Comparison of ENCODE assay signal across 23 cellular contexts in the genomic region with DNA sequence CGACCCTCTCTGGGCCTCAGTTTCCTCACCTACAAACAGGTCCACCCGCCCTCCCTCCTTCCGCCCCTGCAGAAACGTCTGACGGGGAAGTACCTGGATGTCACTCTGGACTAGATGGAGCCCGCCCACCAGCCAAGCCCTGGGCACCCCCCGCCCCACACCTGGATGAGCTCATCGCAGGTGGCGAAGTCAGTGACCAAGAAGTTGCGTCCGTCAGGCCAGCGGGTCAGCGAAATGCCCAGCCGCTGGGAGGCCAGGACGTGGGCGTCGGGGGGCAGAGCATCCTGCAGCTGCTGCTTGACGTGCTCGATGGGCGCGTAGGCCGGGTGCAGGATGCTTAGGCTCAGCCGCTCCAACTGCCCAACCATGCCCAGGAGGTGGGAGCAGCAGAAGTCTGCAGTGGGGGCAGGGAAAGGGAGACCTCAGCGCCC. TPM values are rescaled to one million over a fixed set of nuclear protein-coding genes. Genes with fewer than 3 reads are reported as not detected.
DNase-seq lines count a peak whose midpoint lies in the region; ATAC-seq, FAIRE-seq and TF ChIP-seq lines count a peak whose summit lies in the region.
"Had no signal": no experiment of that assay in that cellular context is flagged by ENCODE, and none has a peak within 500 bp of the region (broad histone marks: within the 10 kb centered on the region; RNA-seq: fewer than 3 reads in every experiment).

No MANE protein-coding gene starts in this region.

- no peak overlapping the region for H3K27ac ChIP-seq in Panc1 (ENCODE audit: low read length)
- no peak overlapping the region for H3K27ac ChIP-seq in kidney (ENCODE audit: low read depth in 2 of 2, low read length in 2 of 2)
- H3K27ac ChIP-seq in suprapubic skin = no peak overlapping the region
- H3K27ac ChIP-seq in transverse colon = no peak overlapping the region
- H3K27ac ChIP-seq: cardiac muscle cell, neutrophil, SJCRH30 had no signal

- H3K4me1 ChIP-seq in Panc1 (ENCODE audit: control insufficient read depth, insufficient read depth, low read length) (no peaks in the 10 kb centered on the region), kidney (ENCODE audit: control insufficient read depth in 1 of 2, insufficient read depth in 1 of 2, low read depth in 1 of 2, low read length in 2 of 2) (peaks cover 0 to 2% of the 10 kb centered on the region in 2 donors), suprapubic skin (peaks cover 12% of the 10 kb centered on the region), transverse colon (peaks cover 0 to 8% (median 0%) of the 10 kb centered on the region in 4 donors)
- H3K4me1 ChIP-seq: SJCRH30 had no signal

- WGBS in suprapubic skin = 22% methylated on average over 9 of the region's 24 CpGs
- WGBS in transverse colon (ENCODE audit: low coverage in 1 of 2), 2 donors = 12% methylated on average over 14 of the region's 24 CpGs; no CpG with 5 or more reads in 1 of the 2 donors

- H3K9ac ChIP-seq in kidney (ENCODE audit: low read length in 2 of 2) = no peak overlapping the region

- H3K27me3 ChIP-seq in Panc1 (ENCODE audit: control insufficient read depth, insufficient read depth, low read length) (no peaks in the 10 kb centered on the region; the same call in 1 of the 2 replicates), suprapubic skin (peaks cover 80% of the 10 kb centered on the region), transverse colon (peaks cover 64% of the 10 kb centered on the region)

- no TSS peak for BruUV-seq in Panc1 (replicated peaks; lab: Mats Ljungman, UMichigan)

- TF ChIP-seq CTCF in Panc1 (IDR thresholded peaks at IDR 0.05) (no peak), kidney (IDR thresholded peaks at IDR 0.05; ENCODE audit: borderline replicate concordance, extremely low read depth, insufficient read depth) (no peak), suprapubic skin (IDR thresholded peaks at IDR 0.05) (no peak), transverse colon (IDR thresholded peaks at IDR 0.05) (no peak)

- no peak for TF ChIP-seq POLR2A in suprapubic skin (IDR thresholded peaks at IDR 0.05)
- TF ChIP-seq POLR2A in transverse colon (IDR thresholded peaks at IDR 0.05) = no peak

- TF ChIP-seq EP300 in suprapubic skin (IDR thresholded peaks at IDR 0.05) (no peak), transverse colon (IDR thresholded peaks at IDR 0.05; ENCODE audit: low read depth) (no peak)

- intact Hi-C loops in Panc1 (cut with micrococcal nuclease; ENCODE audit: unreplicated experiment) = no loop called here
- intact Hi-C loops in kidney (cut with DNase I) = no loop called here
- intact Hi-C loops in transverse colon (cut with DNase I; ENCODE audit: low total_unique reads) = no loop called here

- POLR2A ChIA-PET in Panc1 (lab: Charles Lee) = no interaction called here

- no peaks in the 10 kb centered on the region for H3K36me3 ChIP-seq in Panc1 (ENCODE audit: control insufficient read depth, insufficient read depth, low read length)
- no peaks in the 10 kb centered on the region for H3K36me3 ChIP-seq in kidney (ENCODE audit: control insufficient read depth in 1 of 2, insufficient read depth in 2 of 2, low read length in 2 of 2)
- no peaks in the 10 kb centered on the region for H3K36me3 ChIP-seq in suprapubic skin
- H3K36me3 ChIP-seq in transverse colon = no peaks in the 10 kb centered on the region
- H3K36me3 ChIP-seq: cardiac muscle cell, neutrophil, SJCRH30 had no signal

- in situ Hi-C loops in Panc1 (cut with HindIII; ENCODE audit: low pct_unique_long_range_greater_than_20kb, low sequenced_read_pairs) (no loop called here), transverse colon (cut with MboI; ENCODE audit: low pct_ligation_motif_present in 1 of 4, low pct_unique_long_range_greater_than_20kb in 1 of 4, low sequenced_read_pairs in 3 of 4) (no loop called here)

- DNase-seq in activated naive CD4-positive, alpha-beta T cell treated with anti-CD3 and anti-CD28 coated beads, Interleukin-2, amount 50 U/mL, for 16 hours = peak; percentile 3
- no peak for DNase-seq in activated naive CD4-positive, alpha-beta T cell treated with Interleukin-2 at 50 U/mL for 16 hours
- DNase-seq in Panc1 (ENCODE audit: low read depth, low spot score) (no peak), kidney (peak; percentile 64), suprapubic skin (ENCODE audit: low spot score in 2 of 2) (no peak), transverse colon (no peak), UCSD-AML1 (lab: John Stamatoyannopoulos, UW; ENCODE audit: unreplicated experiment) (no peak), DMS114 treated with DMSO at 0.1 percent for 48 hours (lab: John Stamatoyannopoulos, UW; ENCODE audit: unreplicated experiment) (no peak)
- DNase-seq: ACHN; activated T-cell treated with anti-CD3 and anti-CD28 coated beads, Interleukin-2, amount 50 U/mL, for 1 hour; CD4-positive, alpha-beta memory T cell; effector CD8-positive, alpha-beta T cell; HFFc6; KBM-7; NCI-H1105 treated with DMSO at 0.1 percent for 48 hours; NCI-H2227 treated with DMSO at 0.1 percent for 48 hours; right cardiac atrium; SJCRH30; T-helper 9 cell; trophoblast cell had no signal

- H3K9me3 ChIP-seq in Panc1 (ENCODE audit: control insufficient read depth, insufficient read depth, low read depth, low read length) = no peaks in the 10 kb centered on the region
- H3K9me3 ChIP-seq in kidney (ENCODE audit: control insufficient read depth in 1 of 2, low read length in 2 of 2) = no peaks in the 10 kb centered on the region
- H3K9me3 ChIP-seq in suprapubic skin = no peaks in the 10 kb centered on the region
- H3K9me3 ChIP-seq in transverse colon = no peaks in the 10 kb centered on the region
- H3K9me3 ChIP-seq: neutrophil, SJCRH30 had no signal

- H3K4me3 ChIP-seq in Panc1 (ENCODE audit: low read depth in 2 of 2, low read length in 2 of 2) (no peak overlapping the region), kidney (ENCODE audit: low read length in 2 of 2) (no peak overlapping the region), suprapubic skin (peak overlapping the region; percentile 9), transverse colon (no peak overlapping the region)
- H3K4me3 ChIP-seq: GM12878, SJCRH30 had no signal

- CTCF ChIA-PET in Panc1 (lab: Charles Lee) = no interaction called here

- 0 out of 2 replicates have a peak, but pooled peaks have one; percentile 22 for ATAC-seq in Panc1
- ATAC-seq: GM12878, right cardiac atrium had no signal

- FAIRE-seq in kidney (lab: Jason Lieb, UNC) = no peak
- FAIRE-seq: GM12878 had no signal

RNA-seq across cellular contexts. Expression of gene PNPLA5, which starts 0.9 kb away (rescaled TPM):
- total RNA-seq in Panc1 (2021; ENCODE audit: unreplicated experiment) (not detected), kidney (not detected), suprapubic skin (10 to 100 TPM in 1 of 4 donors, 1 to 10 TPM in 3; 2.5 to 13.5 (median 4.7) TPM), transverse colon (not detected)
- 0.11 TPM for polyA plus RNA-seq in Panc1 (2012; ENCODE audit: insufficient read length)
- polyA plus RNA-seq in kidney (ENCODE audit: insufficient read depth, low read depth, low replicate concordance) = not detected
- total RNA-seq: cardiac muscle cell; CD4-positive, alpha-beta memory T cell; GM12878; HFFc6; right cardiac atrium; SJCRH30 had no signal
- polyA plus RNA-seq: cardiac muscle cell; CD4-positive, alpha-beta memory T cell; GM12878; right cardiac atrium had no signal

RNA-seq across cellular contexts. Expression of gene SULT4A1, which starts 28.6 kb away (rescaled TPM):
- total RNA-seq in Panc1 (2021; ENCODE audit: unreplicated experiment) = 12.0 TPM
- 10.0 TPM for polyA plus RNA-seq in Panc1 (2012; ENCODE audit: insufficient read length)
- 0.57 TPM for total RNA-seq in kidney
- polyA plus RNA-seq in kidney (ENCODE audit: insufficient read depth, low read depth, low replicate concordance) = 0.52 TPM
- under 1 TPM in 2 of 4 donors, not detected in 2; 0.34 to 0.47 TPM for total RNA-seq in suprapubic skin
- total RNA-seq in transverse colon = under 1 TPM in 2 of 4 donors, not detected in 2; 0.32 to 0.68 TPM
- total RNA-seq: CD4-positive, alpha-beta memory T cell; GM12878; HFFc6; SJCRH30 had no signal
- polyA plus RNA-seq: CD4-positive, alpha-beta memory T cell; GM12878 had no signal

RNA-seq across cellular contexts. Expression of gene PNPLA3, which starts 32.7 kb away (rescaled TPM):
- total RNA-seq in Panc1 (2021; ENCODE audit: unreplicated experiment) (4.9 TPM), kidney (0.54 TPM), suprapubic skin (10 to 100 TPM in 3 of 4 donors, 1 to 10 TPM in 1; 7.0 to 23.7 (median 11.6) TPM), transverse colon (under 1 TPM in 1 of 4 donors, not detected in 3; 0.32 TPM)
- 3.8 TPM for polyA plus RNA-seq in Panc1 (2012; ENCODE audit: insufficient read length)
- polyA plus RNA-seq in kidney (ENCODE audit: insufficient read depth, low read depth, low replicate concordance) = 1.2 TPM
- total RNA-seq: CD4-positive, alpha-beta memory T cell; GM12878 had no signal
- polyA plus RNA-seq: CD4-positive, alpha-beta memory T cell had no signal

Comparison
In these comparisons a context has a peak if more than half of its experiments do, and no peak if none do; other contexts are left out.
1. DNase-seq: peak in activated naive CD4-positive, alpha-beta T cell treated with anti-CD3 and anti-CD28 coated beads, Interleukin-2, amount 50 U/mL, for 16 hours (single experiment) and kidney (single experiment); none in activated naive CD4-positive, alpha-beta T cell treated with Interleukin-2 at 50 U/mL for 16 hours (single experiment), Panc1 (single experiment), suprapubic skin (0 of 2), transverse colon (single experiment), UCSD-AML1 (single experiment) and DMS114 treated with DMSO at 0.1 percent for 48 hours (single experiment).